Comparison of ENCODE assay signal across 1 cellular context in the genomic region with DNA sequence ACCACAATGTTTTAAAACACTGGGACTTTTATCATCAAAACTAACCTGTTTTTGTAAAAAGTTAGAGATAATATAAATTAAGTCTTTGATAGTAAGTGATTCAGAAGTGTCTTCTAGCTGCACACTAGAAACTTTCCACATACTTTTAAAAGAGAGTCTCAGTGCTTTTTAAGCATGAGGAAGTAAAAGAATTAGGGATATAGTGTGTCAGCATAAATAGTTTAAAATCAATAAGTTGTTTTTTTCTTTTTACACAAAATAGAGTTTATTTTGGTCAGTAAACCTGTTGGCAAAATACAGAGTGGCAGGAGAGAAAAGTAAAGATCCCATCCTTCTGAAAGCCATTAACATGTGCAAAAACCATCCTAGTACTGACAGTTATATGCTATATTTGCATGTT.
TF ChIP-seq lines count a peak whose summit lies in the region.

No MANE protein-coding gene starts in this region.

TF ChIP-seq in SK-N-SH, 30 proteins besides CTCF, POLR2A, EP300 and RAD21 (continued from another document):
- TF ChIP-seq, protein P1, sequence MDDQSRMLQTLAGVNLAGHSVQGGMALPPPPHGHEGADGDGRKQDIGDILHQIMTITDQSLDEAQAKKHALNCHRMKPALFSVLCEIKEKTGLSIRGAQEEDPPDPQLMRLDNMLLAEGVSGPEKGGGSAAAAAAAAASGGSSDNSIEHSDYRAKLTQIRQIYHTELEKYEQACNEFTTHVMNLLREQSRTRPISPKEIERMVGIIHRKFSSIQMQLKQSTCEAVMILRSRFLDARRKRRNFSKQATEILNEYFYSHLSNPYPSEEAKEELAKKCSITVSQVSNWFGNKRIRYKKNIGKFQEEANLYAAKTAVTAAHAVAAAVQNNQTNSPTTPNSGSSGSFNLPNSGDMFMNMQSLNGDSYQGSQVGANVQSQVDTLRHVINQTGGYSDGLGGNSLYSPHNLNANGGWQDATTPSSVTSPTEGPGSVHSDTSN (IDR thresholded peaks at IDR 0.05), result no peak
- TF ChIP-seq FOSL2 (IDR thresholded peaks at IDR 0.05; ENCODE audit: borderline replicate concordance, low read depth) (no peak), IRF3 (IDR thresholded peaks at IDR 0.05; ENCODE audit: low read depth, low read length) (no peak), RFX5 (IDR thresholded peaks at IDR 0.05; ENCODE audit: low read length) (no peak)
